Comparison of ENCODE assay signal across 1 cellular context in the genomic region with DNA sequence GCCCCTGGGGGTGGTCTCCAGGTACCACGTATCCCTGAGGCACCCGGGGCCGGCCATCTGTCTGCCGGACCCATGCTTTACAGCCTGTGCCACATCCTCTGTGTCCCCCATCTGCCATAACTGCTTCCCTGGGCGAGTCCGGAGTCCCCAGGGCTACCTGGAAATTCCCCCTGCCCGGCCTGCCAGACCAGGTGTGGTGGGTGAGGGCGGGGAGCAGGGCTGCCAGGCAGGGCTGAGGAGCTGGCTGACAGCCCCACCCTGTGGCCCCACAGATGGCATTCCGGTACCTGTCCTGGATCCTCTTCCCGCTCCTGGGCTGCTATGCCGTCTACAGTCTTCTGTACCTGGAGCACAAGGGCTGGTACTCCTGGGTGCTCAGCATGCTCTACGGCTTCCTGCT.
TF ChIP-seq lines count a peak whose summit lies in the region.

No MANE protein-coding gene starts in this region.

TF ChIP-seq in GM12878, 131 proteins besides CTCF, POLR2A, EP300 and RAD21:
- TF ChIP-seq EED (IDR thresholded peaks at IDR 0.05; ENCODE audit: low read depth) (no peak; the same call in 1 of the 2 replicates), TAF1 (IDR thresholded peaks at IDR 0.05; ENCODE audit: borderline replicate concordance, low read depth, low read length) (no peak), SMARCA5 (IDR thresholded peaks at IDR 0.05) (0 out of 2 replicates have a peak, but pooled peaks have one; percentile 8), GABPA (IDR thresholded peaks at IDR 0.05; ENCODE audit: low read depth) (no peak), HDGF (IDR thresholded peaks at IDR 0.05) (no peak), DPF2 (IDR thresholded peaks at IDR 0.05) (0 out of 2 replicates have a peak, but pooled peaks have one; percentile 22)
